8 cellular contexts compared by ENCODE assay signal in genomic region chr11:504053-504993, GRCh38. TPM values are rescaled to one million over a fixed set of nuclear protein-coding genes. Genes with fewer than 3 reads are reported as not detected.
DNase-seq lines count a peak whose midpoint lies in the region; ATAC-seq and TF ChIP-seq lines count a peak whose summit lies in the region.

No MANE protein-coding gene starts in this region.

- H3K36me3 ChIP-seq in CD4-positive, alpha-beta memory T cell (ENCODE audit: insufficient read depth, low read length), result peaks cover 30% of the 10 kb centered on the region
- peaks cover 36% of the 10 kb centered on the region for H3K36me3 ChIP-seq in upper lobe of right lung

- H3K4me3 ChIP-seq in CD4-positive, alpha-beta memory T cell (ENCODE audit: low read length in 2 of 2), result no peak overlapping the region
- H3K4me3 ChIP-seq in NB4 (ENCODE audit: low read depth, low read length) (peak overlapping the region; percentile 94), upper lobe of right lung (peak overlapping the region; percentile 88)

- peak overlapping the region; percentile 6 to 100 (median 100) for H3K27ac Mint-ChIP-seq in CD4-positive, alpha-beta memory T cell
- H3K27ac Mint-ChIP-seq in chondrocyte (ENCODE audit: unreplicated experiment), result peak overlapping the region; percentile 78

- CTCF ChIA-PET in CD4-positive, alpha-beta memory T cell (lab: Charles Lee; ENCODE audit: partially characterized antibody), result interaction anchor here (1.4 kb wide), 1 partner anchor 15 kb away, joined by 4 read pairs; no protein-coding TSS in a partner anchor

- ATAC-seq in upper lobe of right lung (no peak), GM19467 (IDR thresholded peaks at IDR 0.05; ENCODE audit: unreplicated experiment) (no peak), HG02798 (IDR thresholded peaks at IDR 0.05; ENCODE audit: poor library complexity, unreplicated experiment) (no peak)

- POLR2A ChIA-PET in CD4-positive, alpha-beta memory T cell (lab: Charles Lee; ENCODE audit: partially characterized antibody), result interaction anchor here (0.6 to 2.0 kb wide), 4 partner anchors 72 to 191 kb away, joined by 3 to 4 read pairs (median 3); partner anchors contain the start of genes PHRF1, SIGIRR and TMEM80

- peaks cover 4 to 19% of the 10 kb centered on the region in 2 donors for H3K36me3 Mint-ChIP-seq in CD4-positive, alpha-beta memory T cell
- peaks cover 6% of the 10 kb centered on the region for H3K36me3 Mint-ChIP-seq in chondrocyte (ENCODE audit: low read depth)

- H3K27ac ChIP-seq in CD4-positive, alpha-beta memory T cell (ENCODE audit: low read depth, low read length), result peak overlapping the region; percentile 100
- peak overlapping the region; percentile 87 for H3K27ac ChIP-seq in upper lobe of right lung

- peak overlapping the region in 7 of 8 donors; percentile 41 to 98 (median 55) for H3K4me3 Mint-ChIP-seq in CD4-positive, alpha-beta memory T cell
- H3K4me3 Mint-ChIP-seq in chondrocyte (ENCODE audit: unreplicated experiment), result peak overlapping the region; percentile 93

- no peaks in the 10 kb centered on the region for H3K27me3 ChIP-seq in CD4-positive, alpha-beta memory T cell (ENCODE audit: insufficient read depth, low read length)
- H3K27me3 ChIP-seq in upper lobe of right lung, result no peaks in the 10 kb centered on the region

- TF ChIP-seq CTCF in NB4 (IDR thresholded peaks at IDR 0.05; ENCODE audit: low read depth, low read length) (no peak), chondrocyte (IDR thresholded peaks at IDR 0.05) (no peak), upper lobe of right lung (IDR thresholded peaks at IDR 0.05) (no peak)

- peaks cover 6 to 42% (median 25%) of the 10 kb centered on the region in 4 donors for H3K4me1 Mint-ChIP-seq in CD4-positive, alpha-beta memory T cell
- peaks cover 35% of the 10 kb centered on the region for H3K4me1 Mint-ChIP-seq in chondrocyte (ENCODE audit: low read depth)

- H3K4me1 ChIP-seq in CD4-positive, alpha-beta memory T cell (ENCODE audit: insufficient read depth, low read length), result peaks cover 35% of the 10 kb centered on the region
- peaks cover 46% of the 10 kb centered on the region for H3K4me1 ChIP-seq in upper lobe of right lung

- TF ChIP-seq POLR2A in NB4 (IDR thresholded peaks at IDR 0.05; ENCODE audit: extremely low read depth, insufficient read length), result peak; percentile 11

- H3K9me3 ChIP-seq in CD4-positive, alpha-beta memory T cell (ENCODE audit: control insufficient read depth in 1 of 2, low read length in 2 of 2), result no peaks in the 10 kb centered on the region
- no peaks in the 10 kb centered on the region for H3K9me3 ChIP-seq in upper lobe of right lung

- DNase-seq in CD4-positive, alpha-beta memory T cell, result peak in 1 of 5 donors; percentile 18
- DNase-seq in NB4 (ENCODE audit: low read depth) (peak; percentile 93), chondrocyte (ENCODE audit: low spot score) (no peak), lung microvascular endothelial cell (ENCODE audit: low read depth in 2 of 2) (peak; percentile 39 to 51), upper lobe of right lung (peak; percentile 81), COLO668 (lab: John Stamatoyannopoulos, UW; ENCODE audit: unreplicated experiment) (no peak)

- H3K27me3 Mint-ChIP-seq in CD4-positive, alpha-beta memory T cell, result no peaks in the 10 kb centered on the region
- no peaks in the 10 kb centered on the region for H3K27me3 Mint-ChIP-seq in chondrocyte (ENCODE audit: low read depth)

- H3K9me3 Mint-ChIP-seq in CD4-positive, alpha-beta memory T cell, result no peaks in the 10 kb centered on the region
- no peaks in the 10 kb centered on the region for H3K9me3 Mint-ChIP-seq in chondrocyte (ENCODE audit: low read depth)

- intact Hi-C loops in CD4-positive, alpha-beta memory T cell (cut with micrococcal nuclease), result no loop called here
- intact Hi-C loops in upper lobe of right lung (cut with DNase I), result no loop called here

RNA-seq across cellular contexts. Expression of gene RNH1, which starts 2.7 kb away (rescaled TPM):
- total RNA-seq in CD4-positive, alpha-beta memory T cell, result 100 to 1,000 TPM in 1 of 2 experiments, 10 to 100 TPM in 1; 98.4 to 105 TPM
- polyA plus RNA-seq in CD4-positive, alpha-beta memory T cell, result 100 to 1,000 TPM; 164 to 187 TPM
- total RNA-seq in chondrocyte (146 to 166 TPM (median 161 TPM) in 3 replicates), lung microvascular endothelial cell (165 and 169 TPM in 2 replicates), upper lobe of right lung (245 TPM)

RNA-seq across cellular contexts. Expression of gene HRAS, which starts 31.1 kb away (rescaled TPM):
- 10 to 100 TPM; 36.7 to 42.5 TPM for total RNA-seq in CD4-positive, alpha-beta memory T cell
- 10 to 100 TPM; 12.9 to 28.5 TPM for polyA plus RNA-seq in CD4-positive, alpha-beta memory T cell
- total RNA-seq in chondrocyte (65.1 to 77.7 TPM (median 68.0 TPM) in 3 replicates), lung microvascular endothelial cell (45.4 and 47.3 TPM in 2 replicates), upper lobe of right lung (55.5 TPM)

RNA-seq across cellular contexts. Expression of gene LRRC56, which starts 33.0 kb away (rescaled TPM):
- total RNA-seq in CD4-positive, alpha-beta memory T cell, result 1 to 10 TPM; 4.4 to 4.6 TPM
- polyA plus RNA-seq in CD4-positive, alpha-beta memory T cell, result 1 to 10 TPM in 1 of 2 donors, under 1 TPM in 1; 0.24 to 1.5 TPM
- total RNA-seq in chondrocyte, result 2.6 to 2.9 TPM (median 2.7 TPM) in 3 replicates
- 0.22 and 0.60 TPM in 2 replicates for total RNA-seq in lung microvascular endothelial cell
- 3.2 TPM for total RNA-seq in upper lobe of right lung

RNA-seq across cellular contexts. Expression of gene PTDSS2, which starts 54.2 kb away (rescaled TPM):
- total RNA-seq in CD4-positive, alpha-beta memory T cell, result 10 to 100 TPM; 23.3 to 26.1 TPM
- 1 to 10 TPM; 5.5 to 6.3 TPM for polyA plus RNA-seq in CD4-positive, alpha-beta memory T cell
- total RNA-seq in chondrocyte (30.0 to 32.5 TPM (median 32.0 TPM) in 3 replicates), lung microvascular endothelial cell (21.8 and 31.7 TPM in 2 replicates), upper lobe of right lung (31.1 TPM)

RNA-seq across cellular contexts. Expression of gene LMNTD2, which starts 56.2 kb away (rescaled TPM):
- total RNA-seq in CD4-positive, alpha-beta memory T cell, result 1 to 10 TPM; 7.0 to 8.1 TPM
- 1 to 10 TPM in 1 of 2 donors, under 1 TPM in 1; 0.94 to 1.3 TPM for polyA plus RNA-seq in CD4-positive, alpha-beta memory T cell
- total RNA-seq in chondrocyte, result 3.8 to 6.1 TPM (median 5.5 TPM) in 3 replicates
- 1.1 and 1.4 TPM in 2 replicates for total RNA-seq in lung microvascular endothelial cell
- 5.9 TPM for total RNA-seq in upper lobe of right lung

Comparison
In these comparisons a context has a peak if more than half of its experiments do, and no peak if none do; other contexts are left out.
1. DNase-seq: peak in NB4 (single experiment), lung microvascular endothelial cell (2 of 2) and upper lobe of right lung (single experiment); none in chondrocyte (single experiment) and COLO668 (single experiment).
2. H3K4me3 ChIP-seq: peak in NB4 (single experiment) and upper lobe of right lung (single experiment); none in CD4-positive, alpha-beta memory T cell (0 of 2).